ENCODE assay signal across 8 cellular contexts in the genomic region with DNA sequence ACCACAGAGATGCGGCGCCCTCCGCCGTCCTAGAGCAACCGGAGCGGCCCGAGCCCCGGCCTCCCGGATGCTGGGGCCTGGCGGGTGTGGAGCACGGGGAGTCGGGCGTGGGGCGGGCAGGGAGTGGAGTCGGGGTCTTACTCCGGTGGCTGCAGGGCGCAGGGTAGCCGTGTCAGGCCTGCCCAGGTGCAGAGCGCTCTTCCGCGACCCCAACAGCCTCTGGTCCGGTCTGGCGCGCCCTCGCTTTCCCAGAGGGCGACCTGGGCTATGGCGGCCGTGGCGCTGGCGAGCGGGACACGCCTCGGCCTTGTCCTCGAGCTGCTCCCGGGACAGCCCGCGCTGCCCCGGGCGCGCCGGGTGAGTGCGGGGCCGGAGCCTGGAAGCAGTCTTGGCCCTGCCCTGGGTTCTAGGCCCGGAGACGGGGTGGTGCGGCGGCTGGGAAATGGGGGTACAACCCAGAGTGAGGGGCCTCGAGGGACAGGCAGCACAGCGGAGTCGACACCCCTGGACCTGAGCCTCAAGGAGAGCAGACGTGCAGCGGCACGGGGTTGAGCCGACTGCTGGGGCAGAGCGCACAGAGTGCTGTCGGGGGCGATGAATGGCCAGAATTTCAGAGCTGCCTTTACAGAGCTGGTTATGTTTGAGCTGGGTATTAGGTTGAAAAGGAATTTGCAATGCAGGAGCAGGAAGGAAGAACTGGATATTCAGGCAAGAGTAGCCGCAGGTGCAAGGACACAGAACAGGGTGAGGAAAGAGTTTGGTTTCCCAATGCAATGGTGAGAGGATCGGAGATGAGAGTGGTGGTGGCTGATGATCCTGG. TPM values are rescaled to one million over a fixed set of nuclear protein-coding genes. Genes with fewer than 3 reads are reported as not detected.
DNase-seq lines count a peak whose midpoint lies in the region; ATAC-seq, FAIRE-seq and TF ChIP-seq lines count a peak whose summit lies in the region.

A gene (plus strand): TSS at position 58 of the 820 bp plus-strand sequence. CDS start 1,973 bp downstream, outside the sequence.

- CTCF ChIA-PET in activated naive CD4-positive, alpha-beta T cell treated with anti-CD3 and anti-CD28 coated beads for 36 hours (lab: Charles Lee) = interaction anchor here (0.6 kb wide), 1 partner anchor 11 kb away, joined by 3 read pairs; no protein-coding TSS in a partner anchor

- H3K4me1 Mint-ChIP-seq in activated naive CD4-positive, alpha-beta T cell treated with anti-CD3 and anti-CD28 coated beads for 36 hours (ENCODE audit: low read depth) = peaks cover 12% of the 10 kb centered on the region

- peaks cover 12% of the 10 kb centered on the region for H3K36me3 Mint-ChIP-seq in activated naive CD4-positive, alpha-beta T cell treated with anti-CD3 and anti-CD28 coated beads for 36 hours (ENCODE audit: low read depth)

- no peak within 1 kb of the TSS for H3K27ac Mint-ChIP-seq in activated naive CD4-positive, alpha-beta T cell treated with anti-CD3 and anti-CD28 coated beads for 36 hours

- peaks cover 13% of the 10 kb centered on the region for H3K27me3 Mint-ChIP-seq in activated naive CD4-positive, alpha-beta T cell treated with anti-CD3 and anti-CD28 coated beads for 36 hours (ENCODE audit: low read depth)

- H3K9me3 Mint-ChIP-seq in activated naive CD4-positive, alpha-beta T cell treated with anti-CD3 and anti-CD28 coated beads for 36 hours = peaks cover 2% of the 10 kb centered on the region

- ATAC-seq in left colon = peak; percentile 92

- intact Hi-C loops in activated naive CD4-positive, alpha-beta T cell treated with anti-CD3 and anti-CD28 coated beads for 36 hours (cut with micrococcal nuclease) = no loop called here
- intact Hi-C loops in left colon (cut with DNase I, micrococcal nuclease) = no loop called here

- peak; percentile 51 for DNase-seq in activated naive CD4-positive, alpha-beta T cell treated with anti-CD3 and anti-CD28 coated beads for 36 hours
- no peak for DNase-seq in activated naive CD4-positive, alpha-beta T cell treated with Interleukin-2 at 50 U/mL for 16 hours
- peak; percentile 70 for DNase-seq in astrocyte of the hippocampus (ENCODE audit: low read depth, low spot score)
- peak; percentile 39 to 50 for DNase-seq in left colon
- peak; percentile 5 to 18 for DNase-seq in stimulated activated CD8-positive, alpha-beta memory T cell treated with anti-CD3 and anti-CD28 coated beads, Interleukin-2, amount 100 ng/mL, for 48 hours (ENCODE audit: low read depth in 2 of 2)
- DNase-seq in T-helper 9 cell = no peak
- no peak for DNase-seq in SIG-M5 (lab: John Stamatoyannopoulos, UW)
- DNase-seq in GM12892 (ENCODE audit: insufficient read length) = no peak

- peak within 1 kb of the TSS; percentile 67 for H3K4me3 Mint-ChIP-seq in activated naive CD4-positive, alpha-beta T cell treated with anti-CD3 and anti-CD28 coated beads for 36 hours

- TF ChIP-seq POLR2A in GM12892 (IDR thresholded peaks at IDR 0.05; ENCODE audit: low read depth, low read length) = no peak

- no peak for FAIRE-seq in GM12892 (lab: Jason Lieb, UNC)

RNA-seq across cellular contexts. Expression of the gene that starts here (rescaled TPM):
- 1 to 10 TPM; 1.2 to 1.5 TPM for total RNA-seq in activated naive CD4-positive, alpha-beta T cell treated with anti-CD3 and anti-CD28 coated beads for 36 hours
- 1 to 10 TPM; 5.9 to 7.7 TPM for total RNA-seq in left colon
- polyA plus RNA-seq in GM12892 (2012; ENCODE audit: missing spikeins) = not detected

Comparison
In these comparisons a context has a peak if more than half of its experiments do, and no peak if none do; other contexts are left out.
1. DNase-seq: peak in activated naive CD4-positive, alpha-beta T cell treated with anti-CD3 and anti-CD28 coated beads for 36 hours (single experiment), astrocyte of the hippocampus (single experiment), left colon (2 of 2) and stimulated activated CD8-positive, alpha-beta memory T cell treated with anti-CD3 and anti-CD28 coated beads, Interleukin-2, amount 100 ng/mL, for 48 hours (2 of 2); none in activated naive CD4-positive, alpha-beta T cell treated with Interleukin-2 at 50 U/mL for 16 hours (single experiment), T-helper 9 cell (single experiment), SIG-M5 (single experiment) and GM12892 (single experiment).